In the genomic region with DNA sequence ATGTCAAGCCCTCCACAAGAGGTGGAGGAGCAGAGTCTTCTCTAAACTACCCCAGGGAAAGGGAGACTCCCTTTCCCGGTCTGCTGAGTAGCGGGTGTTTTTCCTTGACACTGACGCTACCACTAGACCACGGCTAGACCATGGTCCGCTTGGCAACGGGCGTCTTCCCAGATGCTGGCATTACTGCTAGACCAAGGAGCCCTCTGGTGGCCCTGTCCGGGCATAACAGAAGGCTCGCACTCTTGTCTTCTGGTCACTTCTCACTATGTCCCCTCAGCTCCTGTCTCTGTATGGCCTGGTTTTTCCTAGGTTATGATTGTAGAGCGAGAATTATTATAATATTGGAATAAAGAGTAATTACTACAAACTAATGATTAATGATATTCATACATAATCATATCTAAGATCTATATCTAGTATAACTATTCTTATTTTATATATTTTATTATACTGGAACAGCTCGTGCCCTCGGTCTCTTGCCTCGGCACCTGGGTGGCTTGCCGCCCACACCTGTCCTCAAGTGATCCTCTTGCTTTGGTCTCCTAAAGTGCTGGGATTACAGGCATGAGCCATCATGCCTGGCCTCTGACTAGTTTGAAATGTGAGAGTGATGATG, we compare ENCODE assay signal across 9 cellular contexts. TPM values are rescaled to one million over a fixed set of nuclear protein-coding genes. Genes with fewer than 3 reads are reported as not detected.
DNase-seq lines count a peak whose midpoint lies in the region; ATAC-seq, FAIRE-seq and TF ChIP-seq lines count a peak whose summit lies in the region.
"Not testable (repeated sequence)": the region's sequence is repeated elsewhere in the genome, so short reads cannot be mapped to it uniquely, and the experiment has no call there.
"Had no signal": no experiment of that assay in that cellular context is flagged by ENCODE, and none has a peak within 500 bp of the region (broad histone marks: within the 10 kb centered on the region; RNA-seq: fewer than 3 reads in every experiment).

No MANE protein-coding gene starts in this region.

- TF ChIP-seq CTCF in RWPE2 (IDR thresholded peaks at IDR 0.05; ENCODE audit: poor library complexity, severe bottlenecking) (peak; percentile 89), fibroblast of the aortic adventitia (IDR thresholded peaks at IDR 0.05; ENCODE audit: insufficient read depth, low read length) (peak; percentile 42), HepG2 (CRISPR knock-in tag; IDR thresholded peaks at IDR 0.05) (peak; percentile 83), retinal pigment epithelial cell (conservative IDR thresholded peaks at IDR 0.05; ENCODE audit: low read depth, low read length) (peak; percentile 44)

- not testable (repeated sequence) for H3K36me3 ChIP-seq in RWPE2 (ENCODE audit: low read depth); HepG2 (replicated peaks in 1 of 2; ENCODE audit: control insufficient read depth in 1 of 2, insufficient read depth in 2 of 2, low read length in 2 of 2)

- not testable (repeated sequence) for TF ChIP-seq EP300 in HepG2 (IDR thresholded peaks at IDR 0.05; ENCODE audit: low read depth in 2 of 2, low read length in 2 of 2); HepG2 (CRISPR knock-in tag; IDR thresholded peaks at IDR 0.05; ENCODE audit: borderline replicate concordance)

- WGBS in HepG2 (ENCODE audit: low lambda C conversion rate), result 17% methylated on average over 14 of the region's 14 CpGs

- ATAC-seq in RWPE2 (ENCODE audit: low read depth), result 0 out of 3 replicates have a peak, but pooled peaks have one; percentile 35
- not testable (repeated sequence) for ATAC-seq in HepG2

- H3K4me2 ChIP-seq in HepG2 (ENCODE audit: low read depth, low read length), result peak overlapping the region; percentile 23; the same call in 1 of the 2 replicates

- not testable (repeated sequence) for H3K79me2 ChIP-seq in HepG2 (ENCODE audit: insufficient read depth, low read length)

- H4K20me1 ChIP-seq in HepG2 (ENCODE audit: insufficient read depth, low read length), result not testable (repeated sequence)

- peak; percentile 77 for TF ChIP-seq RAD21 in HepG2 (CRISPR knock-in tag; IDR thresholded peaks at IDR 0.05)

- H3K9ac ChIP-seq in HepG2 (ENCODE audit: insufficient read depth, low read depth, low read length), result not testable (repeated sequence)

- peak; percentile 73 for FAIRE-seq in G401.6 (lab: Jason Lieb, UNC)
- FAIRE-seq in HepG2 (lab: Jason Lieb, UNC), result peak; percentile 34

- not testable (repeated sequence) for BruUV-seq in HepG2 (replicated peaks; lab: Mats Ljungman, UMichigan)

- not testable (repeated sequence) for H3K27me3 ChIP-seq in RWPE2 (ENCODE audit: insufficient read depth, poor library complexity, severe bottlenecking); HepG2 (ENCODE audit: control insufficient read depth in 1 of 2, insufficient read depth in 2 of 2, low read length in 2 of 2)

- intact Hi-C loops in HepG2 (cut with micrococcal nuclease; ENCODE audit: unreplicated experiment), result loop anchor here (1.0 kb wide), 2 partner anchors 57 to 172 kb away; no protein-coding TSS in a partner anchor

- DNase-seq in NAMALWA (ENCODE audit: low spot score) (peak; percentile 15), astrocyte of the hippocampus (ENCODE audit: low read depth, low spot score) (peak; percentile 38), fibroblast of the aortic adventitia (ENCODE audit: low read depth) (peak; percentile 44)
- not testable (repeated sequence) for DNase-seq in RWPE2 (ENCODE audit: low spot score); HepG2 (ENCODE audit: low spot score); retinal pigment epithelial cell (ENCODE audit: low read depth)

- H3K27ac ChIP-seq in RWPE2 (ENCODE audit: poor library complexity, severe bottlenecking); HepG2 (ENCODE audit: extremely low read length, insufficient read depth, low read length): not testable (repeated sequence)

- POLR2A ChIA-PET in HepG2 (lab: Yijun Ruan, JAX), result not testable (repeated sequence)

- not testable (repeated sequence) for H3K4me1 ChIP-seq in RWPE2 (ENCODE audit: insufficient read depth, poor library complexity, severe bottlenecking); HepG2 (ENCODE audit: insufficient read depth, low read length)

- CTCF ChIA-PET in HepG2 (lab: Yijun Ruan, JAX; ENCODE audit: low intra/inter-chr PET ratio, low total read pairs), result interaction anchor here (0.8 to 1.7 kb wide), 3 partner anchors 80 to 173 kb away, joined by 3 to 6 read pairs (median 4); no protein-coding TSS in a partner anchor

- in situ Hi-C loops in HepG2 (cut with HindIII; ENCODE audit: extremely low pct_ligation_motif_present, low pct_unique_long_range_greater_than_20kb), result loop anchor here (5.0 kb wide), 1 partner anchor 78 kb away; no protein-coding TSS in a partner anchor

- not testable (repeated sequence) for H3K9me3 ChIP-seq in RWPE2 (ENCODE audit: severe bottlenecking); HepG2 (ENCODE audit: low read length)

- not testable (repeated sequence) for H3K4me3 ChIP-seq in RWPE2 (ENCODE audit: severe bottlenecking); fibroblast of the aortic adventitia (ENCODE audit: low read depth, low read length); HepG2 (replicated peaks in 1 of 3; ENCODE audit: insufficient read depth in 1 of 3, low read depth in 2 of 3, low read length in 3 of 3); retinal pigment epithelial cell (ENCODE audit: low read length)

- TF ChIP-seq POLR2A in HepG2 (IDR thresholded peaks at IDR 0.05; ENCODE audit: insufficient read depth in 1 of 2, low read depth in 2 of 2, low read length in 2 of 2), result not testable (repeated sequence)

- H2AFZ ChIP-seq in HepG2 (ENCODE audit: low read length), result not testable (repeated sequence)

TF ChIP-seq in HepG2, 621 proteins besides CTCF, POLR2A, EP300 and RAD21 (continues in another document):
- peak; percentile 30; the same call in 1 of the 2 replicates for TF ChIP-seq KDM2A (CRISPR knock-in tag; IDR thresholded peaks at IDR 0.05; ENCODE audit: borderline replicate concordance, low read depth)

RNA-seq across cellular contexts. Expression of a gene that starts 38.4 kb away (rescaled TPM):
- total RNA-seq in fibroblast of the aortic adventitia (ENCODE audit: low replicate concordance), result not detected in 2 replicates
- not detected in 2 replicates for total RNA-seq in HepG2 (2016; rRNA removed; fragmentation: Illumina TruSeq; extraction: Trizol)
- total RNA-seq in HepG2 (2016; cell fraction: cytosol; rRNA removed; fragmentation: Illumina TruSeq; extraction: Trizol; ENCODE audit: low read depth), result not detected in 2 replicates
- total RNA-seq in HepG2 (2016; cell fraction: insoluble cytoplasmic fraction; rRNA removed; fragmentation: Illumina TruSeq; extraction: Trizol), result not detected in 2 replicates
- total RNA-seq in HepG2 (2016; cell fraction: membrane; rRNA removed; fragmentation: Illumina TruSeq; extraction: Trizol), result not detected in 2 replicates
- not detected in 2 replicates for total RNA-seq in HepG2 (2016; cell fraction: nucleus; rRNA removed; fragmentation: Illumina TruSeq; extraction: Trizol)
- polyA plus RNA-seq in HepG2 (2011; rRNA removed), result not detected in 2 replicates
- polyA plus RNA-seq in HepG2 (2011; cell fraction: cytosol; rRNA removed), result not detected in 2 replicates
- polyA plus RNA-seq in HepG2 (2011; cell fraction: nucleus; rRNA removed), result not detected in 2 replicates
- polyA plus RNA-seq in HepG2 (2012), result not detected in 2 replicates
- polyA plus RNA-seq in HepG2 (2016; cell fraction: cytosol; fragmentation: Illumina TruSeq; extraction: Trizol; ENCODE audit: low read depth), result not detected in 2 replicates
- polyA plus RNA-seq in HepG2 (2016; cell fraction: insoluble cytoplasmic fraction; fragmentation: Illumina TruSeq; extraction: Trizol; ENCODE audit: low read depth), result not detected in 2 replicates
- not detected in 2 replicates for polyA plus RNA-seq in HepG2 (2016; cell fraction: membrane; fragmentation: Illumina TruSeq; extraction: Trizol; ENCODE audit: low read depth)
- not detected in 2 replicates for polyA plus RNA-seq in HepG2 (2016; cell fraction: nucleus; fragmentation: Illumina TruSeq; extraction: Trizol; ENCODE audit: insufficient read depth, low read depth)
- not detected in 2 replicates for polyA minus RNA-seq in HepG2 (2011; rRNA and poly(A)+ RNA removed; ENCODE audit: low replicate concordance)
- polyA minus RNA-seq in HepG2 (2011; cell fraction: cytosol; rRNA and poly(A)+ RNA removed), result not detected in 2 replicates
- polyA minus RNA-seq in HepG2 (2011; cell fraction: nucleus; rRNA and poly(A)+ RNA removed), result not detected in 2 replicates
- total RNA-seq: cerebellum, H7 had no signal

RNA-seq across cellular contexts. Expression of a gene that starts 52.5 kb away (rescaled TPM):
- total RNA-seq in fibroblast of the aortic adventitia (ENCODE audit: low replicate concordance) (0.45 and 4.5 TPM in 2 replicates), HepG2 (2016; rRNA removed; fragmentation: Illumina TruSeq; extraction: Trizol) (not detected in 2 replicates)
- not detected in 2 replicates for total RNA-seq in HepG2 (2016; cell fraction: cytosol; rRNA removed; fragmentation: Illumina TruSeq; extraction: Trizol; ENCODE audit: low read depth)
- not detected in 2 replicates for total RNA-seq in HepG2 (2016; cell fraction: insoluble cytoplasmic fraction; rRNA removed; fragmentation: Illumina TruSeq; extraction: Trizol)
- total RNA-seq in HepG2 (2016; cell fraction: membrane; rRNA removed; fragmentation: Illumina TruSeq; extraction: Trizol), result not detected in 2 replicates
- not detected in 2 replicates for total RNA-seq in HepG2 (2016; cell fraction: nucleus; rRNA removed; fragmentation: Illumina TruSeq; extraction: Trizol)
- polyA plus RNA-seq in HepG2 (2011; rRNA removed), result not detected in 2 replicates
- polyA plus RNA-seq in HepG2 (2011; cell fraction: cytosol; rRNA removed), result not detected in 2 replicates
- not detected in 2 replicates for polyA plus RNA-seq in HepG2 (2011; cell fraction: nucleus; rRNA removed)
- polyA plus RNA-seq in HepG2 (2012), result not detected in 2 replicates
- not detected in 2 replicates for polyA plus RNA-seq in HepG2 (2016; cell fraction: cytosol; fragmentation: Illumina TruSeq; extraction: Trizol; ENCODE audit: low read depth)
- not detected in 2 replicates for polyA plus RNA-seq in HepG2 (2016; cell fraction: insoluble cytoplasmic fraction; fragmentation: Illumina TruSeq; extraction: Trizol; ENCODE audit: low read depth)
- not detected in 2 replicates for polyA plus RNA-seq in HepG2 (2016; cell fraction: membrane; fragmentation: Illumina TruSeq; extraction: Trizol; ENCODE audit: low read depth)
- polyA plus RNA-seq in HepG2 (2016; cell fraction: nucleus; fragmentation: Illumina TruSeq; extraction: Trizol; ENCODE audit: insufficient read depth, low read depth), result not detected in 2 replicates
- polyA minus RNA-seq in HepG2 (2011; rRNA and poly(A)+ RNA removed; ENCODE audit: low replicate concordance), result 20.1 TPM in 1 of 2 replicates, not detected in the other
- not detected in 2 replicates for polyA minus RNA-seq in HepG2 (2011; cell fraction: cytosol; rRNA and poly(A)+ RNA removed)
- not detected in 2 replicates for polyA minus RNA-seq in HepG2 (2011; cell fraction: nucleus; rRNA and poly(A)+ RNA removed)
- total RNA-seq: H7 had no signal
